ENCODE assay signal across 13 cellular contexts in genomic region chr7:64881461-64882287, GRCh38. TPM values are rescaled to one million over a fixed set of nuclear protein-coding genes. Genes with fewer than 3 reads are reported as not detected.
A peak's percentile ranks its signal among the peaks of the same experiment; 100 is the strongest.
DNase-seq lines count a peak whose midpoint lies in the region; ATAC-seq, FAIRE-seq and TF ChIP-seq lines count a peak whose summit lies in the region.
"Had no signal": no experiment of that assay in that cellular context is flagged by ENCODE, and none has a peak within 500 bp of the region (broad histone marks: within the 10 kb centered on the region; RNA-seq: fewer than 3 reads in every experiment).

No MANE protein-coding gene starts in this region.

- CTCF ChIA-PET in RWPE1 (lab: Yijun Ruan, JAX) = no interaction called here

- H3K9ac ChIP-seq in skeletal muscle tissue (ENCODE audit: low read depth in 1 of 3, low read length in 3 of 3) = peak overlapping the region in 1 of 3 donors; percentile 75

- FAIRE-seq in RCC 7860 (lab: Jason Lieb, UNC) = no peak
- FAIRE-seq: GM12878 had no signal

- no peaks in the 10 kb centered on the region for H3K36me3 ChIP-seq in skeletal muscle tissue (ENCODE audit: control insufficient read depth in 3 of 3, insufficient read depth in 3 of 3, low read length in 3 of 3)
- H3K36me3 ChIP-seq: neutrophil, SJSA1 had no signal

- H3K4me3 ChIP-seq in skeletal muscle tissue (ENCODE audit: low read length in 3 of 3) = peak overlapping the region; percentile 75 to 83 (median 76)
- H3K4me3 ChIP-seq: GM12878, SJSA1 had no signal

- POLR2A ChIA-PET in RWPE1 (lab: Yijun Ruan, JAX; ENCODE audit: low non-redundant PET) = no interaction called here

- peaks cover 2 to 30% (median 17%) of the 10 kb centered on the region in 3 donors for H3K4me1 ChIP-seq in skeletal muscle tissue (ENCODE audit: control insufficient read depth in 3 of 3, insufficient read depth in 3 of 3, low read length in 3 of 3)
- H3K4me1 ChIP-seq: SJSA1 had no signal

- TF ChIP-seq CTCF in RWPE1 (conservative IDR thresholded peaks at IDR 0.05; ENCODE audit: low read depth) = no peak

- H3K27me3 ChIP-seq in skeletal muscle tissue (ENCODE audit: control insufficient read depth in 3 of 3, insufficient read depth in 3 of 3, low read length in 3 of 3) = peaks cover 0 to 37% (median 0%) of the 10 kb centered on the region in 3 donors
- H3K27me3 ChIP-seq: SJSA1 had no signal

- H3K9me3 ChIP-seq in skeletal muscle tissue (ENCODE audit: control insufficient read depth in 3 of 3, low read length in 3 of 3) = peaks cover 0 to 2% (median 0%) of the 10 kb centered on the region in 3 donors

- DNase-seq in Daoy (ENCODE audit: low read depth) = peak; percentile 0
- no peak for DNase-seq in RWPE1 (ENCODE audit: low spot score)
- peak; percentile 11 for DNase-seq in hepatic stellate cell (ENCODE audit: low spot score)
- no peak for DNase-seq in RCC 7860 (ENCODE audit: low spot score)
- no peak for DNase-seq in DMS79 treated with DMSO at 0.1 percent for 48 hours (lab: John Stamatoyannopoulos, UW)
- DNase-seq: NCI-H510A treated with DMSO at 0.1 percent for 48 hours had no signal

- peak overlapping the region; percentile 41 for H3K27ac ChIP-seq in RWPE1
- no peak overlapping the region for H3K27ac ChIP-seq in skeletal muscle tissue (ENCODE audit: low read depth, low read length)
- H3K27ac ChIP-seq: HL-60, neutrophil, SJSA1 had no signal

- ATAC-seq in HG02938 (IDR thresholded peaks at IDR 0.05; ENCODE audit: unreplicated experiment) = no peak
- no peak for ATAC-seq in GM19035 (IDR thresholded peaks at IDR 0.05; ENCODE audit: unreplicated experiment)
- ATAC-seq: GM12878 had no signal

RNA-seq across cellular contexts. Expression of gene ZNF273, which starts 21.4 kb away (rescaled TPM):
- total RNA-seq in Daoy (2014; rRNA removed; shearing (Covaris generic)) = 10.4 and 15.7 TPM in 2 replicates
- 6.3 TPM for total RNA-seq in skeletal muscle tissue

Comparison
In these comparisons a context has a peak if more than half of its experiments do, and no peak if none do; other contexts are left out.
1. DNase-seq: peak in Daoy (single experiment) and hepatic stellate cell (single experiment); none in RWPE1 (single experiment), RCC 7860 (single experiment) and DMS79 treated with DMSO at 0.1 percent for 48 hours (single experiment).